In genomic region chr1:239739919-239740318, GRCh38 we compare ENCODE assay signal across 24 cellular contexts.
"Had no signal": no experiment of that assay in that cellular context is flagged by ENCODE, and none has a peak within 500 bp of the region (broad histone marks: within the 10 kb centered on the region; RNA-seq: fewer than 3 reads in every experiment).

No MANE protein-coding gene starts in this region.

- FAIRE-seq: bronchial epithelial cell, K562, TTC549 had no signal

- H3K27me3 Mint-ChIP-seq: activated CD8-positive, alpha-beta T cell treated with anti-CD3 and anti-CD28 coated beads for 36 hours; activated naive CD8-positive, alpha-beta T cell treated with anti-CD3 and anti-CD28 coated beads for 36 hours; activated T-cell treated with anti-CD3 and anti-CD28 coated beads, Interleukin-2, amount 50 U/mL, for 24 hours; T-helper 17 cell had no signal

- ATAC-seq: activated CD4-positive, CD25-positive, alpha-beta regulatory T cell treated with anti-CD3 and anti-CD28 coated beads, Interleukin-2, amount 50 U/mL, for 24 hours; activated CD8-positive, alpha-beta T cell treated with anti-CD3 and anti-CD28 coated beads for 36 hours; K562; T-helper 17 cell had no signal

- H3K27ac Mint-ChIP-seq: activated CD8-positive, alpha-beta T cell treated with anti-CD3 and anti-CD28 coated beads for 36 hours; activated naive CD8-positive, alpha-beta T cell treated with anti-CD3 and anti-CD28 coated beads for 36 hours; activated T-cell treated with anti-CD3 and anti-CD28 coated beads, Interleukin-2, amount 50 U/mL, for 24 hours; T-helper 17 cell had no signal

- H3K4me3 ChIP-seq: K562 had no signal

- H3K4me3 Mint-ChIP-seq: activated CD8-positive, alpha-beta T cell treated with anti-CD3 and anti-CD28 coated beads for 36 hours; activated naive CD8-positive, alpha-beta T cell treated with anti-CD3 and anti-CD28 coated beads for 36 hours; activated T-cell treated with anti-CD3 and anti-CD28 coated beads, Interleukin-2, amount 50 U/mL, for 24 hours; T-helper 17 cell had no signal

- DNase-seq: activated CD4-positive, alpha-beta T cell treated with anti-CD3 and anti-CD28 coated beads for 4 hours; activated CD8-positive, alpha-beta T cell treated with anti-CD3 and anti-CD28 coated beads for 36 hours; activated effector memory CD4-positive, alpha-beta T cell treated with anti-CD3 and anti-CD28 coated beads, Interleukin-2, amount 50 U/mL, for 16 hours; activated naive CD4-positive, alpha-beta T cell treated with Interleukin-2 at 50 U/mL for 16 hours; activated naive CD8-positive, alpha-beta T cell treated with anti-CD3 and anti-CD28 coated beads for 36 hours; activated T-cell treated with anti-CD3 and anti-CD28 coated beads, Interleukin-2, amount 50 U/mL, for 24 hours; aorta; central memory CD4-positive, alpha-beta T cell; MV-4-11; NCI-H1092 treated with DMSO at 0.1 percent for 48 hours; NCI-H1436; NCI-H1694 treated with DMSO at 0.1 percent for 48 hours; NCI-H2029 treated with DMSO at 0.1 percent for 48 hours; NCI-H345; NCI-H510A; NCI-H526 treated with DMSO at 0.1 percent for 48 hours; NCI-H82; SIG-M5; T-helper 17 cell; T-helper 9 cell had no signal
